In the genomic region with DNA sequence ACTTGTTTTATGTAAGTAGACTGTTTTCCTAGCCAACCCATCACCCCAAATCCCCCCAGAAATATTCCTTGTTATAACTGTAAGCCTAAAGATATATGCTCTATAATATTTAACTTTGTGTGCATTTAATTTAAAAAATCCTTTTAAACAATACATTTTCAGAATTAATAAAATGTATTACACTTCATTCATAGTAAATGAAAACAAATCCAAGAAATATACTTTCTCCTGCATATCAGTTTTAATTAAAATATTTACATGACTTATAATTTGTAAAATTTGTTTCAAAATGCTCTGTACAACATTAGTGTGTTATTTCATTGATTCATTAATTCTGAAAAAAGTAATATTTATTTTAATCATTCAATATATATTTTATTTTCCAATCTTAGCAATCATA, we compare ENCODE assay signal across 31 cellular contexts.
"Had no signal": no experiment of that assay in that cellular context is flagged by ENCODE, and none has a peak within 500 bp of the region (broad histone marks: within the 10 kb centered on the region; RNA-seq: fewer than 3 reads in every experiment).

No MANE protein-coding gene starts in this region.

- H3K4me1 ChIP-seq: neural progenitor cell, parathyroid adenoma, psoas muscle, right lobe of liver, sigmoid colon, spleen, suprapubic skin, testis, tibial artery, transverse colon, upper lobe of right lung, uterus had no signal

- H3K4me3 ChIP-seq: neural progenitor cell, ovary, psoas muscle, right lobe of liver, sigmoid colon, smooth muscle cell, spleen, suprapubic skin, testis, tibial artery, transverse colon, upper lobe of right lung, uterus had no signal

- DNase-seq: natural killer cell; occipital lobe; ovary; posterior cingulate gyrus; psoas muscle; right cardiac atrium; right lobe of liver; sigmoid colon; spleen; stimulated activated CD4-positive, alpha-beta T cell treated with anti-CD3 and anti-CD28 coated beads, Interleukin-12 subunit alpha, Interleukin-12 subunit beta, amount 100 ng/mL, for 4 hours; stimulated activated CD4-positive, alpha-beta T cell treated with anti-CD3 and anti-CD28 coated beads, Interleukin-1b, Interleukin-23, amount 100 ng/mL, for 48 hours; stimulated activated CD4-positive, alpha-beta T cell treated with anti-CD3 and anti-CD28 coated beads, Interleukin-4, amount 100 ng/mL, for 1 hour; stimulated activated CD4-positive, alpha-beta T cell treated with anti-CD3 and anti-CD28 coated beads, Interleukin-4, amount 100 ng/mL, for 4 hours; stimulated activated CD8-positive, alpha-beta memory T cell treated with anti-CD3 and anti-CD28 coated beads, Interleukin-4, amount 100 ng/mL, for 48 hours; stimulated activated naive CD4-positive, alpha-beta T cell; stimulated activated naive CD8-positive, alpha-beta T cell treated with anti-CD3 and anti-CD28 coated beads, Interleukin-15, amount 100 ng/mL, for 72 hours; stimulated activated naive CD8-positive, alpha-beta T cell treated with anti-CD3 and anti-CD28 coated beads, Interleukin-15, Interleukin-2, amounts not matched to agents 100 U/mL and 50 U/mL, for 24 hours; substantia nigra; testis; tibial artery; transverse colon; upper lobe of right lung; uterus had no signal

- H3K36me3 Mint-ChIP-seq: natural killer cell; neural progenitor cell; stimulated activated memory B cell treated with anti-CD40 and anti-IgM and Interleukin-4, amounts not matched to agents 10 μg/mL and 1 μg/mL and 100 μg/mL, for 72 hours; type B pancreatic cell had no signal

- H3K36me3 ChIP-seq: neural progenitor cell, ovary, right lobe of liver, sigmoid colon, spleen, suprapubic skin, tibial artery, transverse colon, upper lobe of right lung, uterus had no signal

- ATAC-seq: natural killer cell; psoas muscle; right cardiac atrium; right lobe of liver; stimulated activated memory B cell treated with anti-CD40 and anti-IgM and Interleukin-4, amounts not matched to agents 10 μg/mL and 1 μg/mL and 100 μg/mL, for 72 hours; stimulated activated naive CD8-positive, alpha-beta T cell treated with anti-CD3 and anti-CD28 coated beads, Interleukin-15, amount 100 ng/mL, for 72 hours; stimulated activated naive CD8-positive, alpha-beta T cell treated with anti-CD3 and anti-CD28 coated beads, Interleukin-15, Interleukin-2, amounts not matched to agents 100 U/mL and 50 U/mL, for 24 hours; upper lobe of right lung had no signal

- H3K27me3 Mint-ChIP-seq: progenitor cell of endocrine pancreas; stimulated activated memory B cell treated with anti-CD40 and anti-IgM and Interleukin-4, amounts not matched to agents 10 μg/mL and 1 μg/mL and 100 μg/mL, for 72 hours; stimulated activated naive CD8-positive, alpha-beta T cell treated with anti-CD3 and anti-CD28 coated beads, Interleukin-15, amount 100 ng/mL, for 72 hours; type B pancreatic cell had no signal

- H3K27me3 ChIP-seq: neural progenitor cell, ovary, right lobe of liver, sigmoid colon, spleen, suprapubic skin, testis, tibial artery, transverse colon, upper lobe of right lung had no signal

- H3K9me3 Mint-ChIP-seq: nephron; neural progenitor cell; stimulated activated memory B cell treated with anti-CD40 and anti-IgM and Interleukin-4, amounts not matched to agents 10 μg/mL and 1 μg/mL and 100 μg/mL, for 72 hours; stimulated activated naive CD8-positive, alpha-beta T cell treated with anti-CD3 and anti-CD28 coated beads, Interleukin-15, amount 100 ng/mL, for 72 hours; type B pancreatic cell had no signal

- H3K4me1 Mint-ChIP-seq: natural killer cell; stimulated activated memory B cell treated with anti-CD40 and anti-IgM and Interleukin-4, amounts not matched to agents 10 μg/mL and 1 μg/mL and 100 μg/mL, for 72 hours; stimulated activated naive CD8-positive, alpha-beta T cell treated with anti-CD3 and anti-CD28 coated beads, Interleukin-15, amount 100 ng/mL, for 72 hours had no signal

- H3K4me3 Mint-ChIP-seq: natural killer cell; nephron; neural progenitor cell; stimulated activated memory B cell treated with anti-CD40 and anti-IgM and Interleukin-4, amounts not matched to agents 10 μg/mL and 1 μg/mL and 100 μg/mL, for 72 hours; stimulated activated naive CD8-positive, alpha-beta T cell treated with anti-CD3 and anti-CD28 coated beads, Interleukin-15, amount 100 ng/mL, for 72 hours; type B pancreatic cell had no signal

- H3K27ac ChIP-seq: neural progenitor cell, ovary, parathyroid adenoma, psoas muscle, right lobe of liver, sigmoid colon, spleen, suprapubic skin, testis, tibial artery, transverse colon, upper lobe of right lung, uterus had no signal

- H3K9me3 ChIP-seq: ovary, psoas muscle, right lobe of liver, sigmoid colon, spleen, suprapubic skin, testis, tibial artery, transverse colon, upper lobe of right lung, uterus had no signal
